In genomic region chr5:177593511-177593910, GRCh38 we compare ENCODE assay signal across 1 cellular context.
TF ChIP-seq lines count a peak whose summit lies in the region.

No MANE protein-coding gene starts in this region.

TF ChIP-seq in IMR-90, 13 proteins besides CTCF, POLR2A, EP300 and RAD21 (continued from another document):
- TF ChIP-seq MXI1 (IDR thresholded peaks at IDR 0.05; ENCODE audit: borderline replicate concordance, low read depth, low read length) (no peak), RCOR1 (IDR thresholded peaks at IDR 0.05; ENCODE audit: insufficient replicate concordance, low read length) (no peak), CHD1 (IDR thresholded peaks at IDR 0.05; ENCODE audit: low read depth, low read length) (no peak), FOS (IDR thresholded peaks at IDR 0.05; ENCODE audit: low read depth, low read length) (no peak), MAZ (IDR thresholded peaks at IDR 0.05; ENCODE audit: borderline replicate concordance, low read depth, low read length) (no peak), MAFK (IDR thresholded peaks at IDR 0.05; ENCODE audit: low read depth, low read length) (no peak), SMC3 (IDR thresholded peaks at IDR 0.05; ENCODE audit: low read depth, low read length) (no peak), CEBPB (IDR thresholded peaks at IDR 0.05; ENCODE audit: low read depth, low read length) (no peak)
- TF ChIP-seq, protein P1, sequence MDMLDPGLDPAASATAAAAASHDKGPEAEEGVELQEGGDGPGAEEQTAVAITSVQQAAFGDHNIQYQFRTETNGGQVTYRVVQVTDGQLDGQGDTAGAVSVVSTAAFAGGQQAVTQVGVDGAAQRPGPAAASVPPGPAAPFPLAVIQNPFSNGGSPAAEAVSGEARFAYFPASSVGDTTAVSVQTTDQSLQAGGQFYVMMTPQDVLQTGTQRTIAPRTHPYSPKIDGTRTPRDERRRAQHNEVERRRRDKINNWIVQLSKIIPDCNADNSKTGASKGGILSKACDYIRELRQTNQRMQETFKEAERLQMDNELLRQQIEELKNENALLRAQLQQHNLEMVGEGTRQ (IDR thresholded peaks at IDR 0.05; ENCODE audit: low read depth, low read length): no peak
- TF ChIP-seq, protein P2, sequence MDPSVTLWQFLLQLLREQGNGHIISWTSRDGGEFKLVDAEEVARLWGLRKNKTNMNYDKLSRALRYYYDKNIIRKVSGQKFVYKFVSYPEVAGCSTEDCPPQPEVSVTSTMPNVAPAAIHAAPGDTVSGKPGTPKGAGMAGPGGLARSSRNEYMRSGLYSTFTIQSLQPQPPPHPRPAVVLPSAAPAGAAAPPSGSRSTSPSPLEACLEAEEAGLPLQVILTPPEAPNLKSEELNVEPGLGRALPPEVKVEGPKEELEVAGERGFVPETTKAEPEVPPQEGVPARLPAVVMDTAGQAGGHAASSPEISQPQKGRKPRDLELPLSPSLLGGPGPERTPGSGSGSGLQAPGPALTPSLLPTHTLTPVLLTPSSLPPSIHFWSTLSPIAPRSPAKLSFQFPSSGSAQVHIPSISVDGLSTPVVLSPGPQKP (IDR thresholded peaks at IDR 0.05; ENCODE audit: borderline replicate concordance, low read depth, low read length): no peak
